Comparison of ENCODE assay signal across 1 cellular context in the genomic region with DNA sequence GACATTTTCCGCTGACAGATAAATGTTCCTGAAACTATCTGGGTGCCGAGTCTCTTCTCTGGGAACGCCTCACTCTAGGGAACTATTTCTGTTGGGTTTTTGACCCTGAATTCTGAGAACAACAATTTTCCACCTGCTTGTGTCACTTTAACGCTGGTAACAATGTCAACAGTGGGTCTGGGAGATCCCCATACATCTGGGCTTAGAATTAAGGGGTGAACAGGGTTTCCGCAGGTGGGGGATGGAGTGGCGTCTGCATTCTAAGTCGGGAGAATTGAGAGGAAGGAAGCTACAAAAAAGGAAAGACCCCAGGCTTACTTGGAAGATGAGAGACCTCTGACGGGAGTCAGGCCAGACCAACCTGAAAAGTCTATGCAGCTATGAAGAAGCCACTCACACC.
TF ChIP-seq lines count a peak whose summit lies in the region.

No MANE protein-coding gene starts in this region.

TF ChIP-seq in K562, 482 proteins besides CTCF, POLR2A, EP300 and RAD21:
- TF ChIP-seq TRIM28 (IDR thresholded peaks at IDR 0.05) (no peak), BMI1 (IDR thresholded peaks at IDR 0.05; ENCODE audit: low read length) (0 out of 2 replicates have a peak, but pooled peaks have one; percentile 33)
